8 cellular contexts compared by ENCODE assay signal in the genomic region with DNA sequence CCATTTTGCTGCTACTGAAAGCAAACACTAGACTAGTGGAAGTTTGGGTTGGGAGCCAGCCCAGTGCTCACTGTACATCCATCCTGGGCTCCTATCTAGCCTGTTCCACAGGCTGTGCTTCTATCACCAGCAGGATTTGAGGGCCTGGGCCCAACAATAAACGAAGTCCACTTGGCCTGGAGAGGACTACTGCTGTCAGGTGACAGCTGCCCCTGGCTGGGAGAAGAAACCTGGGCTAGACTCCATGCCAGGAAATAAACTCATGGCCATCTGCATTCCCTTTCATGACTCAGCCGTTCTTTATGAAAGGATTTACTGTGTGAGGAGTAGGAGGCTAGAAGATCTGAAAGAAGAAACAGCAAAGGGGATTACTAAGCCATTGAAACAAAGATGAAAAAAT. TPM values are rescaled to one million over a fixed set of nuclear protein-coding genes. Genes with fewer than 3 reads are reported as not detected.
DNase-seq lines count a peak whose midpoint lies in the region; ATAC-seq and TF ChIP-seq lines count a peak whose summit lies in the region.

No MANE protein-coding gene starts in this region.

- intact Hi-C loops in dorsolateral prefrontal cortex (cut with DNase I): loop anchor here in 1 of 2 donors (5.0 kb wide), 1 partner anchor 555 kb away; no protein-coding TSS in a partner anchor

- H3K27ac ChIP-seq in C4-2B (0 out of 2 replicates have a peak overlapping the region, but pooled peaks have one; percentile 26), dorsolateral prefrontal cortex (peak overlapping the region; percentile 11 to 95 (median 85))

- H3K4me3 ChIP-seq in dorsolateral prefrontal cortex: peak overlapping the region in 3 of 59 donors; percentile 9 to 11 (median 10)

- H3K27me3 ChIP-seq in dorsolateral prefrontal cortex: no peaks in the 10 kb centered on the region

- no peak for TF ChIP-seq CTCF in C4-2B (conservative IDR thresholded peaks at IDR 0.05)
- peak in 1 of 56 donors; percentile 25 for TF ChIP-seq CTCF in dorsolateral prefrontal cortex (IDR thresholded peaks at IDR 0.05 in 54 of 56, conservative IDR thresholded peaks at IDR 0.05 in 2 of 56; ENCODE audit: low read depth in 1 of 56, partially characterized antibody in 56 of 56)

- DNase-seq in NCI-H460 (ENCODE audit: extremely low read depth, low read depth): peak; percentile 46
- DNase-seq in dorsolateral prefrontal cortex: peak in 8 of 10 donors; percentile 42 to 87 (median 62)
- peak; percentile 75 for DNase-seq in midbrain (lab: John Stamatoyannopoulos, UW)
- no peak for DNase-seq in activated naive CD4-positive, alpha-beta T cell treated with Interleukin-2 at 50 U/mL for 16 hours
- DNase-seq in NCI-H510A treated with DMSO at 0.1 percent for 48 hours (lab: John Stamatoyannopoulos, UW): no peak

- ATAC-seq in HG03342 (IDR thresholded peaks at IDR 0.05; ENCODE audit: unreplicated experiment) (no peak), GM19467 (IDR thresholded peaks at IDR 0.05; ENCODE audit: unreplicated experiment) (no peak)

RNA-seq across cellular contexts. Expression of a gene that starts 35.5 kb away (rescaled TPM):
- 0.37 and 0.38 TPM in 2 replicates for total RNA-seq in NCI-H460 (2014; rRNA removed; shearing (Covaris generic))
- 0.24 and 0.32 TPM in 2 replicates for polyA plus RNA-seq in NCI-H460 (2014; cell fraction: nucleus; rRNA removed)
- 10 to 100 TPM; 33.1 to 91.2 (median 49.7) TPM for total RNA-seq in dorsolateral prefrontal cortex

RNA-seq across cellular contexts. Expression of a gene that starts 49.5 kb away (rescaled TPM):
- 144 and 146 TPM in 2 replicates for total RNA-seq in NCI-H460 (2014; rRNA removed; shearing (Covaris generic))
- polyA plus RNA-seq in NCI-H460 (2014; cell fraction: nucleus; rRNA removed): 93.1 and 103 TPM in 2 replicates
- 10 to 100 TPM; 22.0 to 71.3 (median 38.2) TPM for total RNA-seq in dorsolateral prefrontal cortex

Comparison
In these comparisons a context has a peak if more than half of its experiments do, and no peak if none do; other contexts are left out.
1. DNase-seq: peak in NCI-H460 (single experiment), dorsolateral prefrontal cortex (8 of 10) and midbrain (single experiment); none in activated naive CD4-positive, alpha-beta T cell treated with Interleukin-2 at 50 U/mL for 16 hours (single experiment) and NCI-H510A treated with DMSO at 0.1 percent for 48 hours (single experiment).
2. RNA of a gene that starts 35.5 kb away (total RNA-seq): 33.1 to 91.2 TPM in dorsolateral prefrontal cortex; 0.37 to 0.38 TPM in NCI-H460; every median in the first group is over 10 times any median in the second.